In genomic region chrX:56233682-56234081, GRCh38 we compare ENCODE assay signal across 9 cellular contexts. TPM values are rescaled to one million over a fixed set of nuclear protein-coding genes. Genes with fewer than 3 reads are reported as not detected.
A peak's percentile ranks its signal among the peaks of the same experiment; 100 is the strongest.
DNase-seq lines count a peak whose midpoint lies in the region; ATAC-seq lines count a peak whose summit lies in the region.
"Had no signal": no experiment of that assay in that cellular context is flagged by ENCODE, and none has a peak within 500 bp of the region (broad histone marks: within the 10 kb centered on the region; RNA-seq: fewer than 3 reads in every experiment).

No MANE protein-coding gene starts in this region.

- H3K36me3 ChIP-seq in aorta (ENCODE audit: control insufficient read depth in 1 of 2, insufficient read depth in 2 of 2, low read length in 1 of 2), result no peaks in the 10 kb centered on the region

- H3K36me3 Mint-ChIP-seq in dendritic cell treated with granulocyte-macrophage colony-stimulating factor and Interleukin-4, amounts not matched to agents 40 ng/mL and 50 ng/mL, for 4 days (ENCODE audit: low read depth), result no peaks in the 10 kb centered on the region
- H3K36me3 Mint-ChIP-seq in memory B cell, result peaks cover 8% of the 10 kb centered on the region

- H3K4me3 ChIP-seq in aorta (ENCODE audit: low read length in 2 of 2), result peak overlapping the region; percentile 43 to 82

- intact Hi-C loops in dendritic cell treated with granulocyte-macrophage colony-stimulating factor and Interleukin-4, amounts not matched to agents 40 ng/mL and 50 ng/mL, for 4 days (cut with micrococcal nuclease), result loop anchor here (5.0 kb wide), 1 partner anchor 494 kb away; the partner anchor contains the start of gene NBDY
- intact Hi-C loops in aorta (cut with DNase I), result loop anchor here in 1 of 2 donors (10.0 kb wide), 2 partner anchors 329 to 519 kb away; partner anchors contain the start of gene RRAGB

- H3K4me3 Mint-ChIP-seq in dendritic cell treated with granulocyte-macrophage colony-stimulating factor and Interleukin-4, amounts not matched to agents 40 ng/mL and 50 ng/mL, for 4 days, result peak overlapping the region; percentile 80
- peak overlapping the region; percentile 92 for H3K4me3 Mint-ChIP-seq in memory B cell

- ATAC-seq in GM19463 (IDR thresholded peaks at IDR 0.05; ENCODE audit: unreplicated experiment), result peak; percentile 92
- ATAC-seq in HG03558 (IDR thresholded peaks at IDR 0.05; ENCODE audit: extremely low read depth, unreplicated experiment), result peak; percentile 76
- ATAC-seq in memory B cell (ENCODE audit: low read depth), result peak; percentile 70
- ATAC-seq in aorta (ENCODE audit: low FRiP score), result peak; percentile 84

- H3K27me3 ChIP-seq in aorta (ENCODE audit: control insufficient read depth in 1 of 2, insufficient read depth in 2 of 2, low read length in 1 of 2), result no peaks in the 10 kb centered on the region

- DNase-seq in DMS79 treated with DMSO at 0.1 percent for 48 hours (lab: John Stamatoyannopoulos, UW) (peak; percentile 48), memory B cell (ENCODE audit: low spot score in 2 of 2) (no peak), aorta (peak; percentile 76 to 86), activated gamma-delta T cell (lab: John Stamatoyannopoulos, UW) (no peak), NCI-H526 treated with DMSO at 0.1 percent for 48 hours (lab: John Stamatoyannopoulos, UW) (no peak)
- DNase-seq: IMR-90 had no signal

- no peaks in the 10 kb centered on the region for H3K9me3 Mint-ChIP-seq in dendritic cell treated with granulocyte-macrophage colony-stimulating factor and Interleukin-4, amounts not matched to agents 40 ng/mL and 50 ng/mL, for 4 days
- H3K9me3 Mint-ChIP-seq in memory B cell, result no peaks in the 10 kb centered on the region

- H3K27ac Mint-ChIP-seq in dendritic cell treated with granulocyte-macrophage colony-stimulating factor and Interleukin-4, amounts not matched to agents 40 ng/mL and 50 ng/mL, for 4 days, result peak overlapping the region; percentile 77
- H3K27ac Mint-ChIP-seq in memory B cell, result peak overlapping the region; percentile 83

- 2 to 12% methylated on average over 8 of the region's 8 CpGs for whole genome bisulfite sequencing in aorta, 2 donors

- H3K27me3 Mint-ChIP-seq in dendritic cell treated with granulocyte-macrophage colony-stimulating factor and Interleukin-4, amounts not matched to agents 40 ng/mL and 50 ng/mL, for 4 days, result peaks cover 26% of the 10 kb centered on the region
- no peaks in the 10 kb centered on the region for H3K27me3 Mint-ChIP-seq in memory B cell

- H3K4me1 Mint-ChIP-seq in dendritic cell treated with granulocyte-macrophage colony-stimulating factor and Interleukin-4, amounts not matched to agents 40 ng/mL and 50 ng/mL, for 4 days (ENCODE audit: low read depth), result peaks cover 30% of the 10 kb centered on the region
- peaks cover 22% of the 10 kb centered on the region for H3K4me1 Mint-ChIP-seq in memory B cell

- H3K27ac ChIP-seq in aorta (ENCODE audit: low read depth in 1 of 2, low read length in 2 of 2), result peak overlapping the region in 1 of 2 donors; percentile 56

- no peaks in the 10 kb centered on the region for H3K9me3 ChIP-seq in aorta (ENCODE audit: control insufficient read depth, low read length)

- H3K4me1 ChIP-seq in aorta (ENCODE audit: control insufficient read depth in 1 of 2, insufficient read depth in 2 of 2, low read length in 2 of 2), result no peaks in the 10 kb centered on the region

RNA-seq across cellular contexts. Expression of gene KLF8, which starts 1.5 kb away (rescaled TPM):
- total RNA-seq in aorta, result 10 to 100 TPM; 23.6 to 28.3 TPM
- polyA plus RNA-seq in aorta, result 10 to 100 TPM in 1 of 2 donors, 1 to 10 TPM in 1; 1.5 to 20.7 TPM
- total RNA-seq: IMR-90 had no signal

Comparison
In these comparisons a context has a peak if more than half of its experiments do, and no peak if none do; other contexts are left out.
1. DNase-seq: peak in DMS79 treated with DMSO at 0.1 percent for 48 hours (single experiment) and aorta (2 of 2); none in memory B cell (0 of 2), activated gamma-delta T cell (single experiment) and NCI-H526 treated with DMSO at 0.1 percent for 48 hours (single experiment).
2. Peak in every context shown above with its lines, with median percentiles within 50 percentile points of each other: ATAC-seq.